Comparison of ENCODE assay signal across 8 cellular contexts in the genomic region with DNA sequence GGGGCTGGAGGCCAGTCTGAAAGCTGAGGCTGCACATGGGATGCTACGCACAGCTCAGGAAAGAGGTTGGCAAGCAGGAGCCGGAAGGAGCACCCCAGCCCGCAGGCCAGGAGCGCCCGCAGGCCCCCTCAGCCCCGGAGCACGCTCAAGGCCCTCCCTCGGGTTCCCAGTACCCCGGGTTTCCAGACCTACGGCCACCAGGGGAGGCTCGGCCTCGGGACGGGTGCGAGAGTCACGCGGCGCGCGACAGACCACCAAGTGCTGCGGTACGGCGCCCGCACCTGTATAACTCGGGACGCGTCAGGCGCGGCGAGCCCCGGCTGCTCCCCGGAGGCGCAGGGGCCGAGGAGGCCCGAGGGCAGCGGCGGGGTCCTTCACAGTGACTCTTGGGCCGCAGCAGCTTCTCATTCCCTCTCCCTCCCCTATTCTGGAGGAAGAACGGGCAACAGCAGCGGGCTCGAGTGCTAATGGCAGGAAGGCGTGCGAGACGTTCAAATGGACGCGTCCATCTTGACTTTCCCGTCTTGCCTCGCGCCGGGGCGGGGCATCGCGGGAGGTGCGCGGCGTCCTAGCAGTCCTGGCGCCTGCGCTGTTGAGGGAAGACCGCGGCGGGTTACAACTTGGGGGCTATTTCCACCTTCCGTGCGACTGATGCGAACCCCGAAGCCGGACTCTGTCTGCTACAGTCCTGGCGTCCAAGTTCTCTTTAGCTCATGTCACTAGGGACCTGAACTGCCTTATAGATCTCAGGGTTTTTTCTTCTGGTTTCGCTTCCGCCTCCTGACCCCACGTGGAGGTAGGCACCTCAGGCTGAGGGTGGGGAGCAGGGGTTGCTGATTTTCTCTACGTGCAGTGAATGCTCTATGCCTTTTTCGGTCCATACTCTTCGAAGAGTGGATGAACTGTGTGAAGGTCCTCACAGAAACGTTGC. TPM values are rescaled to one million over a fixed set of nuclear protein-coding genes. Genes with fewer than 3 reads are reported as not detected.
A peak's percentile ranks its signal among the peaks of the same experiment; 100 is the strongest.
DNase-seq lines count a peak whose midpoint lies in the region; ATAC-seq, FAIRE-seq and TF ChIP-seq lines count a peak whose summit lies in the region.

A gene with protein sequence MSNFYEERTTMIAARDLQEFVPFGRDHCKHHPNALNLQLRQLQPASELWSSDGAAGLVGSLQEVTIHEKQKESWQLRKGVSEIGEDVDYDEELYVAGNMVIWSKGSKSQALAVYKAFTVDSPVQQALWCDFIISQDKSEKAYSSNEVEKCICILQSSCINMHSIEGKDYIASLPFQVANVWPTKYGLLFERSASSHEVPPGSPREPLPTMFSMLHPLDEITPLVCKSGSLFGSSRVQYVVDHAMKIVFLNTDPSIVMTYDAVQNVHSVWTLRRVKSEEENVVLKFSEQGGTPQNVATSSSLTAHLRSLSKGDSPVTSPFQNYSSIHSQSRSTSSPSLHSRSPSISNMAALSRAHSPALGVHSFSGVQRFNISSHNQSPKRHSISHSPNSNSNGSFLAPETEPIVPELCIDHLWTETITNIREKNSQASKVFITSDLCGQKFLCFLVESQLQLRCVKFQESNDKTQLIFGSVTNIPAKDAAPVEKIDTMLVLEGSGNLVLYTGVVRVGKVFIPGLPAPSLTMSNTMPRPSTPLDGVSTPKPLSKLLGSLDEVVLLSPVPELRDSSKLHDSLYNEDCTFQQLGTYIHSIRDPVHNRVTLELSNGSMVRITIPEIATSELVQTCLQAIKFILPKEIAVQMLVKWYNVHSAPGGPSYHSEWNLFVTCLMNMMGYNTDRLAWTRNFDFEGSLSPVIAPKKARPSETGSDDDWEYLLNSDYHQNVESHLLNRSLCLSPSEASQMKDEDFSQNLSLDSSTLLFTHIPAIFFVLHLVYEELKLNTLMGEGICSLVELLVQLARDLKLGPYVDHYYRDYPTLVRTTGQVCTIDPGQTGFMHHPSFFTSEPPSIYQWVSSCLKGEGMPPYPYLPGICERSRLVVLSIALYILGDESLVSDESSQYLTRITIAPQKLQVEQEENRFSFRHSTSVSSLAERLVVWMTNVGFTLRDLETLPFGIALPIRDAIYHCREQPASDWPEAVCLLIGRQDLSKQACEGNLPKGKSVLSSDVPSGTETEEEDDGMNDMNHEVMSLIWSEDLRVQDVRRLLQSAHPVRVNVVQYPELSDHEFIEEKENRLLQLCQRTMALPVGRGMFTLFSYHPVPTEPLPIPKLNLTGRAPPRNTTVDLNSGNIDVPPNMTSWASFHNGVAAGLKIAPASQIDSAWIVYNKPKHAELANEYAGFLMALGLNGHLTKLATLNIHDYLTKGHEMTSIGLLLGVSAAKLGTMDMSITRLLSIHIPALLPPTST (N-terminal part only) (minus strand): TSS at position 533 of the 931 bp plus-strand sequence. CDS start 3,368 bp downstream, outside the sequence.

- peak within 1 kb of the TSS; percentile 78 to 80 for H3K27ac ChIP-seq in right atrium auricular region

- DNase-seq in GM13977 (ENCODE audit: low spot score) (peak; percentile 89), NCI-H1417 treated with DMSO at 0.1 percent for 48 hours (lab: John Stamatoyannopoulos, UW) (peak; percentile 25), T-helper 17 cell (peak; percentile 74 to 78 (median 76)), amygdala (lab: John Stamatoyannopoulos, UW) (peak in 55 of 56 donors; percentile 35 to 87 (median 70)), right atrium auricular region (ENCODE audit: low spot score) (peak; percentile 76), putamen (ENCODE audit: low spot score) (peak; percentile 81), urothelium cell line (ENCODE audit: low spot score) (peak; percentile 97)

- no peaks in the 10 kb centered on the region for H3K27me3 ChIP-seq in right atrium auricular region

- H3K36me3 ChIP-seq in right atrium auricular region, result no peaks in the 10 kb centered on the region

- H3K4me1 ChIP-seq in right atrium auricular region, result no peaks in the 10 kb centered on the region

- peak; percentile 87 for ATAC-seq in HG02798 (IDR thresholded peaks at IDR 0.05; ENCODE audit: poor library complexity, unreplicated experiment)
- peak; percentile 97 for ATAC-seq in T-helper 17 cell

- H3K4me3 Mint-ChIP-seq in T-helper 17 cell, result peak within 1 kb of the TSS; percentile 97

- H3K4me1 Mint-ChIP-seq in T-helper 17 cell, result peaks cover 9% of the 10 kb centered on the region

- H3K27ac Mint-ChIP-seq in T-helper 17 cell, result peak within 1 kb of the TSS; percentile 94

- FAIRE-seq in urothelium cell line (lab: Jason Lieb, UNC), result peak; percentile 87

- H3K36me3 Mint-ChIP-seq in T-helper 17 cell (ENCODE audit: low read depth), result peaks cover 2% of the 10 kb centered on the region

- no peak for TF ChIP-seq CTCF in GM13977 (IDR thresholded peaks at IDR 0.05; ENCODE audit: extremely low read depth, insufficient read depth, missing control alignments)
- TF ChIP-seq CTCF in right atrium auricular region (IDR thresholded peaks at IDR 0.05), result peak in 1 of 2 donors; percentile 17

- H3K4me3 ChIP-seq in right atrium auricular region, result peak within 1 kb of the TSS; percentile 86 to 90

- in situ Hi-C loops in GM13977 (cut with MboI; ENCODE audit: low pct_unique_long_range_greater_than_20kb, low sequenced_read_pairs, unreplicated experiment), result loop anchor here (10.0 to 25.0 kb wide), 3 partner anchors 161 to 703 kb away; partner anchors contain the start of genes CHCHD5 and ZC3H8

- no peaks in the 10 kb centered on the region for H3K27me3 Mint-ChIP-seq in T-helper 17 cell

- H3K9me3 ChIP-seq in T-helper 17 cell (ENCODE audit: control insufficient read depth, low read length, poor library complexity, severe bottlenecking), result no peaks in the 10 kb centered on the region
- H3K9me3 ChIP-seq in right atrium auricular region, result no peaks in the 10 kb centered on the region

RNA-seq across cellular contexts. Expression of the gene that starts here (rescaled TPM):
- total RNA-seq in T-helper 17 cell (10 to 100 TPM; 49.0 to 50.6 TPM), right atrium auricular region (10 to 100 TPM; 19.0 to 23.5 TPM)

Comparison
In these comparisons a context has a peak if more than half of its experiments do, and no peak if none do; other contexts are left out.
1. Peak in every context shown above with its lines: DNase-seq, ATAC-seq, H3K4me3 ChIP-seq and H3K27ac ChIP-seq.
2. DNase-seq: peak in every context shown above with its lines; median percentile 97 in urothelium cell line; 89 in GM13977; 81 in putamen; 76 in T-helper 17 cell; 76 in right atrium auricular region; 70 in amygdala; 25 in NCI-H1417 treated with DMSO at 0.1 percent for 48 hours.